Comparison of ENCODE assay signal across 14 cellular contexts in genomic region chr11:35214181-35214770, GRCh38.
DNase-seq lines count a peak whose midpoint lies in the region; ATAC-seq, FAIRE-seq and TF ChIP-seq lines count a peak whose summit lies in the region.
"Had no signal": no experiment of that assay in that cellular context is flagged by ENCODE, and none has a peak within 500 bp of the region (broad histone marks: within the 10 kb centered on the region; RNA-seq: fewer than 3 reads in every experiment).

No MANE protein-coding gene starts in this region.

- no peak overlapping the region for H3K4me3 ChIP-seq in keratinocyte (ENCODE audit: control insufficient read depth in 2 of 3, extremely low read depth in 1 of 3, insufficient read depth in 2 of 3, low read depth in 1 of 3, low read length in 3 of 3)
- H3K4me3 ChIP-seq in vagina = no peak overlapping the region
- H3K4me3 ChIP-seq: upper lobe of left lung had no signal

- dilution Hi-C loops in keratinocyte (cut with MboI; ENCODE audit: extremely low pct_ligation_motif_present, low sequenced_read_pairs) = no loop called here

- no peaks in the 10 kb centered on the region for H3K9me3 ChIP-seq in keratinocyte (ENCODE audit: control insufficient read depth, low read depth, low read length)
- no peaks in the 10 kb centered on the region for H3K9me3 ChIP-seq in vagina
- H3K9me3 ChIP-seq: upper lobe of left lung had no signal

- TF ChIP-seq CTCF in keratinocyte (optimal IDR thresholded peaks at IDR 0.05 in 1 of 3, IDR thresholded peaks at IDR 0.05 in 1 of 3, conservative IDR thresholded peaks at IDR 0.05 in 1 of 3; ENCODE audit: extremely low read depth in 1 of 3, insufficient read depth in 2 of 3, low read length in 3 of 3) = no peak
- TF ChIP-seq CTCF in vagina (IDR thresholded peaks at IDR 0.05) = no peak

- H3K9me1 ChIP-seq in keratinocyte (ENCODE audit: control insufficient read depth, extremely low read depth, insufficient read depth, low read length) = peaks cover 2% of the 10 kb centered on the region

- peak overlapping the region; percentile 46 for H3K27ac Mint-ChIP-seq in activated naive CD4-positive, alpha-beta T cell treated with anti-CD3 and anti-CD28 coated beads, Interleukin-2, amount 10 ng/mL, durations not matched to agents 7 days and 5 days
- H3K27ac Mint-ChIP-seq in activated CD8-positive, alpha-beta T cell treated with anti-CD3 and anti-CD28 coated beads, Interleukin-2, amount 10 ng/mL, durations not matched to agents 7 days and 5 days = peak overlapping the region; percentile 6
- H3K27ac Mint-ChIP-seq: nephron progenitor cell had no signal

- H3K4me3 Mint-ChIP-seq in activated naive CD4-positive, alpha-beta T cell treated with anti-CD3 and anti-CD28 coated beads, Interleukin-2, amount 10 ng/mL, durations not matched to agents 7 days and 5 days = no peak overlapping the region
- H3K4me3 Mint-ChIP-seq in activated CD8-positive, alpha-beta T cell treated with anti-CD3 and anti-CD28 coated beads, Interleukin-2, amount 10 ng/mL, durations not matched to agents 7 days and 5 days = no peak overlapping the region
- H3K4me3 Mint-ChIP-seq: nephron progenitor cell had no signal

- H3K36me3 ChIP-seq in keratinocyte (ENCODE audit: control insufficient read depth in 2 of 2, extremely low read depth in 1 of 2, insufficient read depth in 2 of 2, low read length in 2 of 2) (peaks cover 33 to 53% of the 10 kb centered on the region in 2 experiments), vagina (peaks cover 0 to 48% of the 10 kb centered on the region in 2 donors)

- TF ChIP-seq POLR2A in vagina (IDR thresholded peaks at IDR 0.05) = no peak

- H3K27ac ChIP-seq in keratinocyte (ENCODE audit: control insufficient read depth, insufficient read depth, low read length) = peak overlapping the region; percentile 32
- H3K27ac ChIP-seq in vagina = peak overlapping the region; percentile 31
- H3K27ac ChIP-seq: KMS-11 had no signal

- POLR2A ChIA-PET in activated CD8-positive, alpha-beta T cell treated with anti-CD3 and anti-CD28 coated beads, Interleukin-2, amount 10 ng/mL, durations not matched to agents 7 days and 5 days (lab: Charles Lee) = interaction anchor here (0.6 to 1.1 kb wide), 2 partner anchors 75 to 1398 kb away, joined by 3 to 6 read pairs; no protein-coding TSS in a partner anchor

- no peaks in the 10 kb centered on the region for H3K27me3 Mint-ChIP-seq in activated naive CD4-positive, alpha-beta T cell treated with anti-CD3 and anti-CD28 coated beads, Interleukin-2, amount 10 ng/mL, durations not matched to agents 7 days and 5 days
- no peaks in the 10 kb centered on the region for H3K27me3 Mint-ChIP-seq in activated CD8-positive, alpha-beta T cell treated with anti-CD3 and anti-CD28 coated beads, Interleukin-2, amount 10 ng/mL, durations not matched to agents 7 days and 5 days (ENCODE audit: low read depth)

- peaks cover 90% of the 10 kb centered on the region for H3K36me3 Mint-ChIP-seq in activated naive CD4-positive, alpha-beta T cell treated with anti-CD3 and anti-CD28 coated beads, Interleukin-2, amount 10 ng/mL, durations not matched to agents 7 days and 5 days
- H3K36me3 Mint-ChIP-seq in activated CD8-positive, alpha-beta T cell treated with anti-CD3 and anti-CD28 coated beads, Interleukin-2, amount 10 ng/mL, durations not matched to agents 7 days and 5 days (ENCODE audit: low read depth) = peaks cover 92% of the 10 kb centered on the region

- H3K4me1 ChIP-seq in keratinocyte (ENCODE audit: control insufficient read depth, extremely low read depth, insufficient read depth, low read length) (peaks cover 15% of the 10 kb centered on the region), vagina (peaks cover 40% of the 10 kb centered on the region)

- FAIRE-seq in keratinocyte (lab: Jason Lieb, UNC) = no peak

- peaks cover 14% of the 10 kb centered on the region for H3K9me3 Mint-ChIP-seq in activated naive CD4-positive, alpha-beta T cell treated with anti-CD3 and anti-CD28 coated beads, Interleukin-2, amount 10 ng/mL, durations not matched to agents 7 days and 5 days
- peaks cover 8% of the 10 kb centered on the region for H3K9me3 Mint-ChIP-seq in activated CD8-positive, alpha-beta T cell treated with anti-CD3 and anti-CD28 coated beads, Interleukin-2, amount 10 ng/mL, durations not matched to agents 7 days and 5 days (ENCODE audit: insufficient read depth)

- no peak overlapping the region for H2AFZ ChIP-seq in keratinocyte (ENCODE audit: control insufficient read depth, low read length)

- no peak for DNase-seq in activated naive CD4-positive, alpha-beta T cell treated with anti-CD3 and anti-CD28 coated beads, Interleukin-2, amount 10 ng/mL, durations not matched to agents 7 days and 5 days
- DNase-seq in activated naive CD4-positive, alpha-beta T cell treated with anti-CD3 and anti-CD28 coated beads, Interleukin-2, amount 50 U/mL, for 16 hours = no peak
- no peak for DNase-seq in activated CD8-positive, alpha-beta T cell treated with anti-CD3 and anti-CD28 coated beads, Interleukin-2, amount 10 ng/mL, durations not matched to agents 7 days and 5 days
- DNase-seq in keratinocyte (ENCODE audit: low read depth, low spot score) (no peak), vagina (ENCODE audit: extremely low spot score in 2 of 2) (no peak), DMS79 (lab: John Stamatoyannopoulos, UW) (no peak), DMS79 treated with DMSO at 0.1 percent for 48 hours (lab: John Stamatoyannopoulos, UW) (no peak), H4 (ENCODE audit: low spot score) (no peak)
- DNase-seq: NCI-H1694 treated with DMSO at 0.1 percent for 48 hours, NCI-H748 treated with DMSO at 0.1 percent for 48 hours, nephron progenitor cell, SIG-M5 had no signal

- no peak for ATAC-seq in activated CD8-positive, alpha-beta T cell treated with anti-CD3 and anti-CD28 coated beads, Interleukin-2, amount 10 ng/mL, durations not matched to agents 7 days and 5 days

- H3K27me3 ChIP-seq in keratinocyte (ENCODE audit: control insufficient read depth, extremely low read depth, insufficient read depth, low read length) = no peaks in the 10 kb centered on the region
- H3K27me3 ChIP-seq in vagina = no peaks in the 10 kb centered on the region
- H3K27me3 ChIP-seq: upper lobe of left lung had no signal

- no peaks in the 10 kb centered on the region for H4K20me1 ChIP-seq in keratinocyte (ENCODE audit: control insufficient read depth, extremely low read depth, insufficient read depth, low read length)

- no peak overlapping the region for H3K9ac ChIP-seq in keratinocyte (ENCODE audit: control insufficient read depth, extremely low read depth, insufficient read depth, low read length)
- H3K9ac ChIP-seq: KMS-11 had no signal

- no peak overlapping the region for H3K4me2 ChIP-seq in keratinocyte (ENCODE audit: control insufficient read depth, extremely low read depth, insufficient read depth, low read depth, low read length)
- H3K4me2 ChIP-seq: KMS-11 had no signal

- CTCF ChIA-PET in activated naive CD4-positive, alpha-beta T cell treated with anti-CD3 and anti-CD28 coated beads, Interleukin-2, amount 10 ng/mL, durations not matched to agents 7 days and 5 days (lab: Charles Lee) = interaction anchor here (0.6 kb wide), 1 partner anchor 280 kb away, joined by 3 read pairs; no protein-coding TSS in a partner anchor
- CTCF ChIA-PET in activated CD8-positive, alpha-beta T cell treated with anti-CD3 and anti-CD28 coated beads, Interleukin-2, amount 10 ng/mL, durations not matched to agents 7 days and 5 days (lab: Charles Lee) = interaction anchor here (0.9 to 1.7 kb wide), 3 partner anchors 23 to 91 kb away, joined by 3 to 9 read pairs (median 3); no protein-coding TSS in a partner anchor

- peaks cover 50% of the 10 kb centered on the region for H3K4me1 Mint-ChIP-seq in activated naive CD4-positive, alpha-beta T cell treated with anti-CD3 and anti-CD28 coated beads, Interleukin-2, amount 10 ng/mL, durations not matched to agents 7 days and 5 days
- peaks cover 41% of the 10 kb centered on the region for H3K4me1 Mint-ChIP-seq in activated CD8-positive, alpha-beta T cell treated with anti-CD3 and anti-CD28 coated beads, Interleukin-2, amount 10 ng/mL, durations not matched to agents 7 days and 5 days (ENCODE audit: low read depth)
- H3K4me1 Mint-ChIP-seq: nephron progenitor cell had no signal

- peaks cover 2% of the 10 kb centered on the region for H3K79me2 ChIP-seq in keratinocyte (ENCODE audit: control insufficient read depth, insufficient read depth, low read length)

- intact Hi-C loops in vagina (cut with DNase I) = no loop called here
